26 cellular contexts compared by ENCODE assay signal in the genomic region with DNA sequence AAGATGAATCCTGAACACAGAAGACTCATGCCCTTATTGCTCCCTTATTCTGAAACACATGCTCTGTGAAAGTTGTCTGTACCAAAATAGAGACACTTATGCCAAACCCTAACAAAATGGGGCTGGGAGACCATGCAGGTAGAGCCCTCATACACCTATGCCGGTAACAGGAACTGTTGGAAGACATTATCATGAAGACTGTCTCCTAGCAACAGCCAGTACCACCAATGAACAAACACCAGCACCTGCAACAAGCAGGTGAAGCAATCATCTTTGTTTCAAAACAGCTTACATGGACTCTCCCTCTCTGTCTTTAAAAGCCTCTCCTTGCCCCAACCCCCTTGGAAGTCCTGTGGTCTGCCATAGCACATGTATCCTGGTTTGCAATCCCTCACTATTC. TPM values are rescaled to one million over a fixed set of nuclear protein-coding genes. Genes with fewer than 3 reads are reported as not detected.
DNase-seq lines count a peak whose midpoint lies in the region; ATAC-seq, FAIRE-seq and TF ChIP-seq lines count a peak whose summit lies in the region.
"Had no signal": no experiment of that assay in that cellular context is flagged by ENCODE, and none has a peak within 500 bp of the region (broad histone marks: within the 10 kb centered on the region; RNA-seq: fewer than 3 reads in every experiment).

No MANE protein-coding gene starts in this region.

- no peak for TF ChIP-seq CTCF in bronchial epithelial cell (IDR thresholded peaks at IDR 0.05; ENCODE audit: insufficient read depth, low read length, severe bottlenecking)
- TF ChIP-seq CTCF in foreskin keratinocyte (conservative IDR thresholded peaks at IDR 0.05): no peak
- no peak for TF ChIP-seq CTCF in type B pancreatic cell (conservative IDR thresholded peaks at IDR 0.05)

- H3K4me3 ChIP-seq in bronchial epithelial cell (ENCODE audit: low read depth, low read length): no peak overlapping the region
- H3K4me3 ChIP-seq: GM23248, left ventricle myocardium inferior, sigmoid colon had no signal

- H3K4me1 Mint-ChIP-seq in type B pancreatic cell (ENCODE audit: unreplicated experiment): no peaks in the 10 kb centered on the region
- H3K4me1 Mint-ChIP-seq: immature natural killer cell had no signal

- no peaks in the 10 kb centered on the region for H3K36me3 ChIP-seq in bronchial epithelial cell (ENCODE audit: control insufficient read depth, insufficient read depth, low read length)
- H3K36me3 ChIP-seq: brain microvascular endothelial cell, left ventricle myocardium inferior, neutrophil, sigmoid colon had no signal

- no peak overlapping the region for H3K4me3 Mint-ChIP-seq in type B pancreatic cell
- H3K4me3 Mint-ChIP-seq: activated naive CD4-positive, alpha-beta T cell treated with anti-CD3 and anti-CD28 coated beads for 36 hours; immature natural killer cell had no signal

- no peaks in the 10 kb centered on the region for H3K4me1 ChIP-seq in foreskin keratinocyte
- H3K4me1 ChIP-seq: left ventricle myocardium inferior, sigmoid colon had no signal

- H3K27me3 ChIP-seq in bronchial epithelial cell (ENCODE audit: control insufficient read depth, insufficient read depth, low read length) (no peaks in the 10 kb centered on the region), foreskin keratinocyte (peaks cover 8% of the 10 kb centered on the region)
- H3K27me3 ChIP-seq: brain microvascular endothelial cell, sigmoid colon had no signal

- no peak overlapping the region for H3K27ac Mint-ChIP-seq in type B pancreatic cell
- H3K27ac Mint-ChIP-seq: activated naive CD4-positive, alpha-beta T cell treated with anti-CD3 and anti-CD28 coated beads for 36 hours; immature natural killer cell had no signal

- ATAC-seq in foreskin keratinocyte: no peak

- H3K36me3 Mint-ChIP-seq in type B pancreatic cell: no peaks in the 10 kb centered on the region
- H3K36me3 Mint-ChIP-seq: immature natural killer cell had no signal

- no peak overlapping the region for H3K27ac ChIP-seq in foreskin keratinocyte
- H3K27ac ChIP-seq: brain microvascular endothelial cell, C4-2B, GM23248, HL-60, left ventricle myocardium inferior, neutrophil, sigmoid colon had no signal

- FAIRE-seq in bronchial epithelial cell (lab: Jason Lieb, UNC): peak; percentile 47
- FAIRE-seq: urothelium cell line had no signal

- H3K9me3 Mint-ChIP-seq in type B pancreatic cell: no peaks in the 10 kb centered on the region
- H3K9me3 Mint-ChIP-seq: activated naive CD4-positive, alpha-beta T cell treated with anti-CD3 and anti-CD28 coated beads for 36 hours; immature natural killer cell had no signal

- DNase-seq in DMS153 treated with DMSO at 0.1 percent for 48 hours (lab: John Stamatoyannopoulos, UW; ENCODE audit: unreplicated experiment): peak; percentile 80
- DNase-seq in NCI-H1436 treated with DMSO at 0.1 percent for 48 hours (lab: John Stamatoyannopoulos, UW): peak; percentile 21
- DNase-seq in NCI-H345 (lab: John Stamatoyannopoulos, UW): peak; percentile 21
- no peak for DNase-seq in bronchial epithelial cell (ENCODE audit: low read depth)
- no peak for DNase-seq in foreskin keratinocyte
- no peak for DNase-seq in SKM-1 treated with dmso at 0.1 percent for 144 hours (lab: John Stamatoyannopoulos, UW; ENCODE audit: unreplicated experiment)
- no peak for DNase-seq in type B pancreatic cell (ENCODE audit: extremely low spot score, unreplicated experiment)
- DNase-seq: activated CD4-positive, alpha-beta T cell treated with anti-CD3 and anti-CD28 coated beads, Interleukin-2, amount 50 U/mL, for 4 hours; activated naive CD4-positive, alpha-beta T cell treated with anti-CD3 and anti-CD28 coated beads for 36 hours; brain microvascular endothelial cell; Calu3; GM23248; hypothalamus; immature natural killer cell; Karpas-422; left ventricle myocardium inferior; NCI-H2227 treated with DMSO at 0.1 percent for 48 hours; sigmoid colon; stimulated activated naive CD4-positive, alpha-beta T cell treated with Interleukin-2 at 50 U/mL for 16 hours had no signal

- peaks cover 12% of the 10 kb centered on the region for H3K27me3 Mint-ChIP-seq in type B pancreatic cell

RNA-seq across cellular contexts. Expression of a gene that starts 17.2 kb away (rescaled TPM):
- total RNA-seq in bronchial epithelial cell: not detected in 2 replicates
- total RNA-seq in foreskin keratinocyte: not detected in 2 replicates
- polyA plus RNA-seq in foreskin keratinocyte: not detected in 2 replicates
- total RNA-seq in type B pancreatic cell (ENCODE audit: low replicate concordance): 0.82 and 1.2 TPM in 2 replicates
- total RNA-seq: activated naive CD4-positive, alpha-beta T cell treated with anti-CD3 and anti-CD28 coated beads for 36 hours; Calu3; chondrocyte; GM23248 had no signal
- polyA plus RNA-seq: GM23248, immature natural killer cell had no signal

RNA-seq across cellular contexts. Expression of a gene that starts 33.0 kb away (rescaled TPM):
- total RNA-seq in bronchial epithelial cell (not detected in 2 replicates), foreskin keratinocyte (not detected in 2 replicates), type B pancreatic cell (ENCODE audit: low replicate concordance) (0.43 and 0.69 TPM in 2 replicates)
- not detected in 2 replicates for polyA plus RNA-seq in foreskin keratinocyte
- total RNA-seq: activated naive CD4-positive, alpha-beta T cell treated with anti-CD3 and anti-CD28 coated beads for 36 hours; chondrocyte; GM23248; mesenteric fat pad; posterior vena cava; sigmoid colon had no signal
- polyA plus RNA-seq: GM23248, sigmoid colon had no signal

Comparison
In these comparisons a context has a peak if more than half of its experiments do, and no peak if none do; other contexts are left out.
1. DNase-seq: peak in DMS153 treated with DMSO at 0.1 percent for 48 hours (single experiment), NCI-H1436 treated with DMSO at 0.1 percent for 48 hours (single experiment) and NCI-H345 (single experiment); none in bronchial epithelial cell (single experiment), foreskin keratinocyte (0 of 2), SKM-1 treated with dmso at 0.1 percent for 144 hours (single experiment) and type B pancreatic cell (single experiment).